ENCODE assay signal across 9 cellular contexts in genomic region chr4:142095886-142096605, GRCh38.
A peak's percentile ranks its signal among the peaks of the same experiment; 100 is the strongest.
DNase-seq lines count a peak whose midpoint lies in the region; ATAC-seq and TF ChIP-seq lines count a peak whose summit lies in the region.
"Had no signal": no experiment of that assay in that cellular context is flagged by ENCODE, and none has a peak within 500 bp of the region (broad histone marks: within the 10 kb centered on the region; RNA-seq: fewer than 3 reads in every experiment).

No MANE protein-coding gene starts in this region.

- no peak for TF ChIP-seq CTCF in epithelial cell of esophagus (IDR thresholded peaks at IDR 0.05; ENCODE audit: insufficient read depth, low read depth, low read length, missing control alignments)
- TF ChIP-seq CTCF in sigmoid colon (IDR thresholded peaks at IDR 0.05) = no peak
- no peak for TF ChIP-seq CTCF in testis (IDR thresholded peaks at IDR 0.05)
- no peak for TF ChIP-seq CTCF in upper lobe of right lung (IDR thresholded peaks at IDR 0.05)

- TF ChIP-seq EP300 in sigmoid colon (IDR thresholded peaks at IDR 0.05) = peak in 3 of 4 donors; percentile 62 to 80 (median 80)

- H3K27ac ChIP-seq in sigmoid colon = peak overlapping the region in 3 of 4 donors; percentile 28 to 66 (median 66)
- no peak overlapping the region for H3K27ac ChIP-seq in testis
- no peak overlapping the region for H3K27ac ChIP-seq in upper lobe of right lung

- H3K4me1 ChIP-seq in sigmoid colon (peaks cover 0 to 47% (median 14%) of the 10 kb centered on the region in 4 donors), testis (no peaks in the 10 kb centered on the region), upper lobe of right lung (no peaks in the 10 kb centered on the region)

- H3K9me3 ChIP-seq in sigmoid colon = no peaks in the 10 kb centered on the region
- H3K9me3 ChIP-seq in testis = no peaks in the 10 kb centered on the region
- H3K9me3 ChIP-seq in upper lobe of right lung = no peaks in the 10 kb centered on the region

- H3K4me3 Mint-ChIP-seq in activated T-helper 1 cell treated with anti-CD3 and anti-CD28 coated beads, Interleukin-12 subunit alpha, Interleukin-12 subunit beta, Interleukin-2, Interleukin-4 antibody, amounts not matched to agents 30 ng/mL and 10 ng/mL and 1 ng/mL, durations not matched to agents 14 hours and 24 hours and 36 hours = no peak overlapping the region

- no peaks in the 10 kb centered on the region for H3K36me3 ChIP-seq in sigmoid colon
- no peaks in the 10 kb centered on the region for H3K36me3 ChIP-seq in testis (ENCODE audit: low read depth, missing control alignments)
- no peaks in the 10 kb centered on the region for H3K36me3 ChIP-seq in upper lobe of right lung

- no peak overlapping the region for H3K4me3 ChIP-seq in epithelial cell of esophagus (ENCODE audit: low read length)
- H3K4me3 ChIP-seq in sigmoid colon = no peak overlapping the region
- no peak overlapping the region for H3K4me3 ChIP-seq in testis
- H3K4me3 ChIP-seq in upper lobe of right lung = no peak overlapping the region

- WGBS in sigmoid colon, 2 donors = 74 to 82% methylated on average over 3 of the region's 3 CpGs
- WGBS in testis, 2 donors = 85 to 88% methylated on average over 3 of the region's 3 CpGs

- no peak overlapping the region for H3K27ac Mint-ChIP-seq in activated T-helper 1 cell treated with anti-CD3 and anti-CD28 coated beads, Interleukin-12 subunit alpha, Interleukin-12 subunit beta, Interleukin-2, Interleukin-4 antibody, amounts not matched to agents 30 ng/mL and 10 ng/mL and 1 ng/mL, durations not matched to agents 14 hours and 24 hours and 36 hours
- H3K27ac Mint-ChIP-seq: activated naive CD4-positive, alpha-beta T cell treated with anti-CD3 and anti-CD28 coated beads, Interleukin-2, amount 50 U/mL, for 72 hours had no signal

- no peaks in the 10 kb centered on the region for H3K27me3 Mint-ChIP-seq in activated T-helper 1 cell treated with anti-CD3 and anti-CD28 coated beads, Interleukin-12 subunit alpha, Interleukin-12 subunit beta, Interleukin-2, Interleukin-4 antibody, amounts not matched to agents 30 ng/mL and 10 ng/mL and 1 ng/mL, durations not matched to agents 14 hours and 24 hours and 36 hours (ENCODE audit: insufficient read depth)

- H3K9me3 Mint-ChIP-seq in activated T-helper 1 cell treated with anti-CD3 and anti-CD28 coated beads, Interleukin-12 subunit alpha, Interleukin-12 subunit beta, Interleukin-2, Interleukin-4 antibody, amounts not matched to agents 30 ng/mL and 10 ng/mL and 1 ng/mL, durations not matched to agents 14 hours and 24 hours and 36 hours = no peaks in the 10 kb centered on the region
- H3K9me3 Mint-ChIP-seq: activated naive CD4-positive, alpha-beta T cell treated with anti-CD3 and anti-CD28 coated beads, Interleukin-2, amount 50 U/mL, for 72 hours had no signal

- H3K4me1 Mint-ChIP-seq in activated T-helper 1 cell treated with anti-CD3 and anti-CD28 coated beads, Interleukin-12 subunit alpha, Interleukin-12 subunit beta, Interleukin-2, Interleukin-4 antibody, amounts not matched to agents 30 ng/mL and 10 ng/mL and 1 ng/mL, durations not matched to agents 14 hours and 24 hours and 36 hours (ENCODE audit: low read depth) = no peaks in the 10 kb centered on the region

- H3K27me3 ChIP-seq in sigmoid colon (no peaks in the 10 kb centered on the region), testis (no peaks in the 10 kb centered on the region), upper lobe of right lung (no peaks in the 10 kb centered on the region)

- ATAC-seq in HG03460 (IDR thresholded peaks at IDR 0.05; ENCODE audit: unreplicated experiment) (no peak), upper lobe of right lung (no peak)
- ATAC-seq: activated naive CD4-positive, alpha-beta T cell treated with anti-CD3 and anti-CD28 coated beads, Interleukin-2, amount 50 U/mL, for 72 hours had no signal

- peak; percentile 82 for DNase-seq in GM04503 (ENCODE audit: low read depth)
- DNase-seq in NCI-H774 (lab: John Stamatoyannopoulos, UW) = peak; percentile 66
- DNase-seq in epithelial cell of esophagus (ENCODE audit: low read depth) = peak; percentile 95
- peak; percentile 75 for DNase-seq in sigmoid colon
- no peak for DNase-seq in testis
- no peak for DNase-seq in upper lobe of right lung
- DNase-seq in activated T-helper 1 cell treated with anti-CD3 and anti-CD28 coated beads, Interleukin-12 subunit alpha, Interleukin-12 subunit beta, Interleukin-2, Interleukin-4 antibody, amounts not matched to agents 30 ng/mL and 10 ng/mL and 1 ng/mL, durations not matched to agents 14 hours and 24 hours and 36 hours (ENCODE audit: low spot score) = no peak

- no peak for TF ChIP-seq POLR2A in sigmoid colon (IDR thresholded peaks at IDR 0.05)
- TF ChIP-seq POLR2A in testis (IDR thresholded peaks at IDR 0.05) = no peak

- peaks cover 7% of the 10 kb centered on the region for H3K36me3 Mint-ChIP-seq in activated T-helper 1 cell treated with anti-CD3 and anti-CD28 coated beads, Interleukin-12 subunit alpha, Interleukin-12 subunit beta, Interleukin-2, Interleukin-4 antibody, amounts not matched to agents 30 ng/mL and 10 ng/mL and 1 ng/mL, durations not matched to agents 14 hours and 24 hours and 36 hours (ENCODE audit: low read depth)

- intact Hi-C loops in sigmoid colon (cut with DNase I) = loop anchor here (10.0 kb wide), 2 partner anchors 751 to 941 kb away; no protein-coding TSS in a partner anchor
- intact Hi-C loops in testis (cut with DNase I; ENCODE audit: low total_unique reads) = no loop called here
- intact Hi-C loops in upper lobe of right lung (cut with DNase I) = no loop called here
- intact Hi-C loops in activated T-helper 1 cell treated with anti-CD3 and anti-CD28 coated beads, Interleukin-12 subunit alpha, Interleukin-12 subunit beta, Interleukin-2, Interleukin-4 antibody, amounts not matched to agents 30 ng/mL and 10 ng/mL and 1 ng/mL, durations not matched to agents 14 hours and 24 hours and 36 hours (cut with micrococcal nuclease) = no loop called here

Comparison
In these comparisons a context has a peak if more than half of its experiments do, and no peak if none do; other contexts are left out.
1. DNase-seq: peak in GM04503 (single experiment), NCI-H774 (single experiment), epithelial cell of esophagus (single experiment) and sigmoid colon (single experiment); none in testis (single experiment), upper lobe of right lung (single experiment) and activated T-helper 1 cell treated with anti-CD3 and anti-CD28 coated beads, Interleukin-12 subunit alpha, Interleukin-12 subunit beta, Interleukin-2, Interleukin-4 antibody, amounts not matched to agents 30 ng/mL and 10 ng/mL and 1 ng/mL, durations not matched to agents 14 hours and 24 hours and 36 hours (single experiment).
2. H3K27ac ChIP-seq: peak in sigmoid colon (3 of 4); none in testis (0 of 2) and upper lobe of right lung (single experiment).